Comparison of ENCODE assay signal across 8 cellular contexts in the genomic region with DNA sequence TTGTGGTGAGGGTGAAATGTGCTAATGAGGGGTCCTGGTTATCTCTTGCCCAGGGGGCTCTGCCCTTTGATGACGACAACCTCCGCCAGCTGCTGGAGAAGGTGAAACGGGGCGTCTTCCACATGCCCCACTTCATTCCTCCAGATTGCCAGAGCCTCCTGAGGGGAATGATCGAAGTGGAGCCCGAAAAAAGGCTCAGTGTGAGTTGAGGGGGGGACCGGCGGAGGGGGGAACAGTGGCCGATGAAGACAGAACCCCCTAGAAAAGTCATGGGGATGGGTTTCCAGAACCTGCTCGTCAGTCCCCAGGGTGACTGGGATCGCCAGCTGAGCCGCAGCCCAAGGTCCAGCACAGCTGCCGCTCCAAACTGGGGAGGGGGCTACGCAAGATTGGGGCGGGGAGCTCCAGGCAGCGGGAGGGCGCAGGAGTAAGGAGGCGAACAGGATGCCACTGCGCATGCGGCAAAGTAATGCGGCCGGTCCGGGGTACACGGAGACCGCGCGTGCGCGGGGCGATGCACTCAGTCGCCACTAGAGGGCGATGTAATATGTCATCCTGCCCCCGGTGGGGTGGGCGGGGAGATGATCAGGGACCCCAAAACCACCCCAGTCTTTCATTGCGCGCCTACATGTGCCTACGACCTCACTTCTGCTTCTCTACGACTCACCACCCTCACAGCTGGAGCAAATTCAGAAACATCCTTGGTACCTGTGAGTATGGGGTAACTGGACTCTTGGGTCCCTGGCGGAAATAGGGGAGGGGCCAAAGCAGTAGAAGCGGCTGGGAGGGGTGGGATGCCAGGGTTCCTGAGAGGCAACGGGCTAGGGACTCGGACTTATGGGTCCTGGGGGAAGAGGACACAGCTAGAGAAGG.
DNase-seq lines count a peak whose midpoint lies in the region; ATAC-seq and TF ChIP-seq lines count a peak whose summit lies in the region.

No MANE protein-coding gene starts in this region.

- peak; percentile 69 for ATAC-seq in HG02884 (IDR thresholded peaks at IDR 0.05; ENCODE audit: unreplicated experiment)

- H3K4me3 ChIP-seq in GM08714 (ENCODE audit: low read length) (peak overlapping the region; percentile 25; the same call in 1 of the 2 replicates), cardiac fibroblast (replicated peaks in 1 of 2; ENCODE audit: low read depth in 2 of 2, low read length in 2 of 2) (peak overlapping the region; percentile 42 to 48)

- peak; percentile 88 for TF ChIP-seq CTCF in cardiac fibroblast (IDR thresholded peaks at IDR 0.05; ENCODE audit: low read depth, low read length)

- DNase-seq in NCI-H2107 (lab: John Stamatoyannopoulos, UW) = peak; percentile 14
- peak; percentile 77 to 96 (median 88) for DNase-seq in activated CD4-positive, CD25-positive, alpha-beta regulatory T cell (lab: John Stamatoyannopoulos, UW)
- peak; percentile 76 to 77 for DNase-seq in cardiac fibroblast (ENCODE audit: low read depth in 2 of 2)
- peak; percentile 73 for DNase-seq in kidney tubule cell (ENCODE audit: low spot score)
- peak; percentile 97 to 98 for DNase-seq in stimulated activated CD4-positive, alpha-beta T cell treated with anti-CD3 and anti-CD28 coated beads, Interleukin-1b, Interleukin-23, amount 100 ng/mL, for 4 hours (ENCODE audit: low read depth in 2 of 2)
- no peak for DNase-seq in NCI-H524 treated with DMSO at 0.1 percent for 48 hours (lab: John Stamatoyannopoulos, UW)
